9 cellular contexts compared by ENCODE assay signal in the genomic region with DNA sequence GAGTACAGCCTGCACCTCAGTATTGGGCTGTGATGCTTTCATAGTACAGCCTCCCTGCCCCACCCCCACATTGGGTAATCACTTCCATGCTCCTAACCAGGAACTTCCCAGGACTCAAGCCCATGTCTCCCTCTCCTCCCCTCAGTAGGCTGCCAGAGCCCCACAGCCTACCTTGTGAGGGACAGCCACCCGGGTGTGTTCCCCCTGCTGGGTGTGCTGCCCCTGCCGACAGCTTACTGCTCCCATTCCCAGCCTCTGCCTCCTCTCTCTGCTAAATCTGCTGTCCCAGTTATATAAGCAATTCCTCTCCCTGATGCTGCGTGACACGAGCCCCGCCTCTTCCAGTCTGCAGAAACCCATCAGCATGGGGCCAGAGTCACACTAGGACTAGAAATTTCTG. TPM values are rescaled to one million over a fixed set of nuclear protein-coding genes. Genes with fewer than 3 reads are reported as not detected.
A peak's percentile ranks its signal among the peaks of the same experiment; 100 is the strongest.
DNase-seq lines count a peak whose midpoint lies in the region; ATAC-seq, FAIRE-seq and TF ChIP-seq lines count a peak whose summit lies in the region.
"Had no signal": no experiment of that assay in that cellular context is flagged by ENCODE, and none has a peak within 500 bp of the region (broad histone marks: within the 10 kb centered on the region; RNA-seq: fewer than 3 reads in every experiment).

A gene with protein sequence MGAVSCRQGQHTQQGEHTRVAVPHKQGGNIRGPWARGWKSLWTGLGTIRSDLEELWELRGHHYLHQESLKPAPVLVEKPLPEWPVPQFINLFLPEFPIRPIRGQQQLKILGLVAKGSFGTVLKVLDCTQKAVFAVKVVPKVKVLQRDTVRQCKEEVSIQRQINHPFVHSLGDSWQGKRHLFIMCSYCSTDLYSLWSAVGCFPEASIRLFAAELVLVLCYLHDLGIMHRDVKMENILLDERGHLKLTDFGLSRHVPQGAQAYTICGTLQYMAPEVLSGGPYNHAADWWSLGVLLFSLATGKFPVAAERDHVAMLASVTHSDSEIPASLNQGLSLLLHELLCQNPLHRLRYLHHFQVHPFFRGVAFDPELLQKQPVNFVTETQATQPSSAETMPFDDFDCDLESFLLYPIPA (minus strand): TSS at position 270 of the 400 bp plus-strand sequence. CDS start 24 bp downstream, at position 246.

- H4K20me1 ChIP-seq in GM23338 (replicated peaks; ENCODE audit: insufficient read depth) (peaks cover 35% of the 10 kb centered on the region), astrocyte (ENCODE audit: insufficient read depth, low read length) (peaks cover 14% of the 10 kb centered on the region)

- no peaks in the 10 kb centered on the region for H3K27me3 ChIP-seq in GM23338 (ENCODE audit: insufficient read depth)
- H3K27me3 ChIP-seq in astrocyte (ENCODE audit: insufficient read depth, low read length): no peaks in the 10 kb centered on the region

- H3K4me2 ChIP-seq in GM23338 (no peak within 1 kb of the TSS), astrocyte (ENCODE audit: low read length) (no peak within 1 kb of the TSS)

- FAIRE-seq in astrocyte (lab: Jason Lieb, UNC): no peak

- H3K27ac Mint-ChIP-seq in GM23338: no peak within 1 kb of the TSS
- no peak within 1 kb of the TSS for H3K27ac Mint-ChIP-seq in astrocyte (ENCODE audit: unreplicated experiment)
- no peak within 1 kb of the TSS for H3K27ac Mint-ChIP-seq in mesothelial cell of epicardium

- peaks cover 89% of the 10 kb centered on the region for H3K36me3 Mint-ChIP-seq in GM23338 (ENCODE audit: low read depth)
- H3K36me3 Mint-ChIP-seq in astrocyte (ENCODE audit: low read depth, unreplicated experiment): peaks cover 28% of the 10 kb centered on the region
- H3K36me3 Mint-ChIP-seq in mesothelial cell of epicardium: peaks cover 28% of the 10 kb centered on the region

- H3K9me3 ChIP-seq in astrocyte (ENCODE audit: insufficient read depth, low read depth, low read length): no peaks in the 10 kb centered on the region

- TF ChIP-seq CTCF in GM23338 (conservative IDR thresholded peaks at IDR 0.05; ENCODE audit: low read depth in 2 of 2) (no peak), astrocyte (IDR thresholded peaks at IDR 0.05; ENCODE audit: insufficient read depth, low read depth, low read length) (no peak), mesothelial cell of epicardium (IDR thresholded peaks at IDR 0.05; ENCODE audit: unreplicated experiment) (no peak)

- H3K36me3 ChIP-seq in GM23338 (ENCODE audit: insufficient read depth) (peaks cover 55% of the 10 kb centered on the region), astrocyte (ENCODE audit: insufficient read depth, low read length) (peaks cover 39% of the 10 kb centered on the region)

- peak; percentile 18; the same call in 2 of the 3 replicates for ATAC-seq in GM23338
- no peak for ATAC-seq in GM21526 (IDR thresholded peaks at IDR 0.05; ENCODE audit: low FRiP score, unreplicated experiment)
- ATAC-seq in GM21423 (IDR thresholded peaks at IDR 0.05; ENCODE audit: unreplicated experiment): no peak

- no peak within 1 kb of the TSS for H2AFZ ChIP-seq in GM23338
- H2AFZ ChIP-seq in astrocyte (ENCODE audit: low read depth, low read length): no peak within 1 kb of the TSS

- H3K27me3 Mint-ChIP-seq in GM23338 (ENCODE audit: insufficient read depth, low read depth, poor library complexity) (no peaks in the 10 kb centered on the region), astrocyte (ENCODE audit: low read depth, unreplicated experiment) (no peaks in the 10 kb centered on the region), mesothelial cell of epicardium (ENCODE audit: low read depth) (no peaks in the 10 kb centered on the region)

- H3K27ac ChIP-seq in GM23338 (ENCODE audit: low read depth) (no peak within 1 kb of the TSS), astrocyte (ENCODE audit: low read depth, low read length) (no peak within 1 kb of the TSS)

- no peak within 1 kb of the TSS for H3K9ac ChIP-seq in astrocyte (ENCODE audit: low read length)

- H3K4me3 Mint-ChIP-seq in GM23338 (no peak within 1 kb of the TSS), astrocyte (ENCODE audit: unreplicated experiment) (no peak within 1 kb of the TSS), mesothelial cell of epicardium (no peak within 1 kb of the TSS)

- H3K9me3 Mint-ChIP-seq in GM23338 (no peaks in the 10 kb centered on the region), astrocyte (ENCODE audit: unreplicated experiment) (no peaks in the 10 kb centered on the region), mesothelial cell of epicardium (no peaks in the 10 kb centered on the region)

- H3K4me1 ChIP-seq in GM23338 (ENCODE audit: insufficient read depth) (no peaks in the 10 kb centered on the region), astrocyte (ENCODE audit: insufficient read depth, low read length) (no peaks in the 10 kb centered on the region)

- peaks cover 8% of the 10 kb centered on the region; the same call in 1 of the 2 replicates for H3F3A ChIP-seq in GM23338 (replicated peaks; ENCODE audit: low read depth)

- no peak within 1 kb of the TSS for H3K4me3 ChIP-seq in GM23338
- no peak within 1 kb of the TSS for H3K4me3 ChIP-seq in astrocyte (ENCODE audit: insufficient read depth, low read depth, low read length)

- no peaks in the 10 kb centered on the region for H3K9me2 ChIP-seq in GM23338 (ENCODE audit: insufficient read depth)

- H3K4me1 Mint-ChIP-seq in GM23338: no peaks in the 10 kb centered on the region
- no peaks in the 10 kb centered on the region for H3K4me1 Mint-ChIP-seq in astrocyte (ENCODE audit: low read depth, unreplicated experiment)
- H3K4me1 Mint-ChIP-seq in mesothelial cell of epicardium: no peaks in the 10 kb centered on the region

- H3K79me2 ChIP-seq in GM23338 (replicated peaks; ENCODE audit: insufficient read depth) (no peaks in the 10 kb centered on the region), astrocyte (ENCODE audit: insufficient read depth, low read length) (no peaks in the 10 kb centered on the region)

- DNase-seq in Ammon's horn (ENCODE audit: low spot score): peak; percentile 69
- DNase-seq in GM23338 (ENCODE audit: low spot score): no peak
- DNase-seq in astrocyte (ENCODE audit: low read depth): no peak
- DNase-seq in mesothelial cell of epicardium (ENCODE audit: low spot score in 2 of 2, unreplicated experiment in 2 of 2): no peak
- no peak for DNase-seq in SKM-1 (lab: John Stamatoyannopoulos, UW; ENCODE audit: unreplicated experiment)
- DNase-seq in NCI-H1105 treated with DMSO at 0.1 percent for 48 hours (lab: John Stamatoyannopoulos, UW): no peak
- DNase-seq: NCI-H2081 had no signal

TF ChIP-seq in GM23338, 12 proteins besides CTCF, POLR2A, EP300 and RAD21 (continues in another document):
- TF ChIP-seq POLR2AphosphoS5 (IDR thresholded peaks at IDR 0.05; ENCODE audit: low read depth) (no peak), JUNB (IDR thresholded peaks at IDR 0.05; ENCODE audit: unreplicated experiment) (no peak), EZH2phosphoT487 (IDR thresholded peaks at IDR 0.05; ENCODE audit: unreplicated experiment) (no peak), ZNF331 (CRISPR knock-in tag; IDR thresholded peaks at IDR 0.05; ENCODE audit: low read depth) (no peak), EZH2 (IDR thresholded peaks at IDR 0.05; ENCODE audit: low read depth, unreplicated experiment) (no peak), NANOG (IDR thresholded peaks at IDR 0.05; ENCODE audit: borderline replicate concordance) (no peak), STAT1 (IDR thresholded peaks at IDR 0.05; ENCODE audit: unreplicated experiment) (no peak), CREB1 (CRISPR knock-in tag; IDR thresholded peaks at IDR 0.05; ENCODE audit: low read depth) (no peak), ZNF114 (CRISPR knock-in tag; IDR thresholded peaks at IDR 0.05) (no peak)
- TF ChIP-seq, protein P1, sequence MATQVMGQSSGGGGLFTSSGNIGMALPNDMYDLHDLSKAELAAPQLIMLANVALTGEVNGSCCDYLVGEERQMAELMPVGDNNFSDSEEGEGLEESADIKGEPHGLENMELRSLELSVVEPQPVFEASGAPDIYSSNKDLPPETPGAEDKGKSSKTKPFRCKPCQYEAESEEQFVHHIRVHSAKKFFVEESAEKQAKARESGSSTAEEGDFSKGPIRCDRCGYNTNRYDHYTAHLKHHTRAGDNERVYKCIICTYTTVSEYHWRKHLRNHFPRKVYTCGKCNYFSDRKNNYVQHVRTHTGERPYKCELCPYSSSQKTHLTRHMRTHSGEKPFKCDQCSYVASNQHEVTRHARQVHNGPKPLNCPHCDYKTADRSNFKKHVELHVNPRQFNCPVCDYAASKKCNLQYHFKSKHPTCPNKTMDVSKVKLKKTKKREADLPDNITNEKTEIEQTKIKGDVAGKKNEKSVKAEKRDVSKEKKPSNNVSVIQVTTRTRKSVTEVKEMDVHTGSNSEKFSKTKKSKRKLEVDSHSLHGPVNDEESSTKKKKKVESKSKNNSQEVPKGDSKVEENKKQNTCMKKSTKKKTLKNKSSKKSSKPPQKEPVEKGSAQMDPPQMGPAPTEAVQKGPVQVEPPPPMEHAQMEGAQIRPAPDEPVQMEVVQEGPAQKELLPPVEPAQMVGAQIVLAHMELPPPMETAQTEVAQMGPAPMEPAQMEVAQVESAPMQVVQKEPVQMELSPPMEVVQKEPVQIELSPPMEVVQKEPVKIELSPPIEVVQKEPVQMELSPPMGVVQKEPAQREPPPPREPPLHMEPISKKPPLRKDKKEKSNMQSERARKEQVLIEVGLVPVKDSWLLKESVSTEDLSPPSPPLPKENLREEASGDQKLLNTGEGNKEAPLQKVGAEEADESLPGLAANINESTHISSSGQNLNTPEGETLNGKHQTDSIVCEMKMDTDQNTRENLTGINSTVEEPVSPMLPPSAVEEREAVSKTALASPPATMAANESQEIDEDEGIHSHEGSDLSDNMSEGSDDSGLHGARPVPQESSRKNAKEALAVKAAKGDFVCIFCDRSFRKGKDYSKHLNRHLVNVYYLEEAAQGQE (IDR thresholded peaks at IDR 0.05; ENCODE audit: unreplicated experiment): no peak
- TF ChIP-seq, protein P2, sequence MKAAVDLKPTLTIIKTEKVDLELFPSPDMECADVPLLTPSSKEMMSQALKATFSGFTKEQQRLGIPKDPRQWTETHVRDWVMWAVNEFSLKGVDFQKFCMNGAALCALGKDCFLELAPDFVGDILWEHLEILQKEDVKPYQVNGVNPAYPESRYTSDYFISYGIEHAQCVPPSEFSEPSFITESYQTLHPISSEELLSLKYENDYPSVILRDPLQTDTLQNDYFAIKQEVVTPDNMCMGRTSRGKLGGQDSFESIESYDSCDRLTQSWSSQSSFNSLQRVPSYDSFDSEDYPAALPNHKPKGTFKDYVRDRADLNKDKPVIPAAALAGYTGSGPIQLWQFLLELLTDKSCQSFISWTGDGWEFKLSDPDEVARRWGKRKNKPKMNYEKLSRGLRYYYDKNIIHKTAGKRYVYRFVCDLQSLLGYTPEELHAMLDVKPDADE (IDR thresholded peaks at IDR 0.05): no peak

RNA-seq across cellular contexts. Expression of the gene that starts here (rescaled TPM):
- total RNA-seq in GM23338 (2014; rRNA removed; shearing (Covaris generic)): 38.8 and 41.4 TPM in 2 replicates
- polyA plus RNA-seq in GM23338 (2016; fragmentation: Nextera tagmentation; extraction: Ambion mirVana): 4.7 and 7.5 TPM in 2 replicates
- total RNA-seq in astrocyte (10.4 and 13.5 TPM in 2 replicates), mesothelial cell of epicardium (24.0 to 31.3 TPM (median 26.3 TPM) in 3 replicates)
